ENCODE assay signal across 8 cellular contexts in genomic region chr1:244652699-244653438, GRCh38.
A peak's percentile ranks its signal among the peaks of the same experiment; 100 is the strongest.
DNase-seq lines count a peak whose midpoint lies in the region; ATAC-seq lines count a peak whose summit lies in the region.

DESI2 (plus strand) TSS chr1:244653126; CDS start chr1:244653314, 188 bp downstream.

- peak; percentile 96 for ATAC-seq in HG03460 (IDR thresholded peaks at IDR 0.05; ENCODE audit: unreplicated experiment)

- peak within 1 kb of the TSS; percentile 78 to 94 (median 91) for H3K4me2 ChIP-seq in BLaER1 treated with 17β-estradiol and CSF1 and Interleukin-3, amounts not matched to agents 10 nM and 100 nM

- H3K4me1 ChIP-seq in BLaER1 treated with 17β-estradiol and CSF1 and Interleukin-3, amounts not matched to agents 10 nM and 100 nM: peaks cover 18 to 30% (median 24%) of the 10 kb centered on the region in 10 experiments

- H3K27me3 ChIP-seq in BLaER1 treated with 17β-estradiol and CSF1 and Interleukin-3, amounts not matched to agents 10 nM and 100 nM: no peaks in the 10 kb centered on the region

- peaks cover 11 to 20% (median 18%) of the 10 kb centered on the region in 11 experiments; a peak in 21 of 22 replicates for H3K9me3 ChIP-seq in BLaER1 treated with 17β-estradiol and CSF1 and Interleukin-3, amounts not matched to agents 10 nM and 100 nM (replicated peaks in 1 of 11)

- H4K20me1 ChIP-seq in BLaER1 treated with 17β-estradiol and CSF1 and Interleukin-3, amounts not matched to agents 10 nM and 100 nM: peaks cover 8 to 47% (median 27%) of the 10 kb centered on the region in 11 experiments; a peak in 13 of 22 replicates

- DNase-seq in GM19240 (ENCODE audit: insufficient read length, low spot score) (peak; percentile 97), NCI-H524 treated with DMSO at 0.1 percent for 48 hours (lab: John Stamatoyannopoulos, UW) (peak; percentile 93), kidney tubule cell (ENCODE audit: low spot score) (peak; percentile 100)
- peak; percentile 98 to 99 for DNase-seq in activated CD4-positive, alpha-beta T cell treated with anti-CD3 and anti-CD28 coated beads for 4 hours
- peak; percentile 91 to 95 (median 93) for DNase-seq in stimulated activated CD4-positive, alpha-beta T cell treated with anti-CD3 and anti-CD28 coated beads, Interleukin-1b, Interleukin-23, amount 100 ng/mL, for 24 hours (ENCODE audit: low read depth in 4 of 4, low spot score in 1 of 4)

- peak within 1 kb of the TSS; percentile 91 to 99 (median 95) for H3K9ac ChIP-seq in BLaER1 treated with 17β-estradiol and CSF1 and Interleukin-3, amounts not matched to agents 10 nM and 100 nM

- peaks cover 14 to 24% (median 19%) of the 10 kb centered on the region in 11 experiments; a peak in 21 of 22 replicates for H3K36me3 ChIP-seq in BLaER1 treated with 17β-estradiol and CSF1 and Interleukin-3, amounts not matched to agents 10 nM and 100 nM

- H3K27ac ChIP-seq in BLaER1 treated with 17β-estradiol and CSF1 and Interleukin-3, amounts not matched to agents 10 nM and 100 nM: peak within 1 kb of the TSS; percentile 91 to 97 (median 94)
- H3K27ac ChIP-seq in cingulate gyrus (ENCODE audit: low read depth, low read length): peak within 1 kb of the TSS; percentile 96

- H3K4me3 ChIP-seq in BLaER1 treated with 17β-estradiol and CSF1 and Interleukin-3, amounts not matched to agents 10 nM and 100 nM: peak within 1 kb of the TSS; percentile 80 to 96 (median 88)

Comparison
In these comparisons a context has a peak if more than half of its experiments do, and no peak if none do; other contexts are left out.
1. Peak in every context shown above with its lines: DNase-seq, ATAC-seq, H3K4me3 ChIP-seq and H3K27ac ChIP-seq.